ENCODE assay signal across 8 cellular contexts in genomic region chr14:77580964-77581505, GRCh38. TPM values are rescaled to one million over a fixed set of nuclear protein-coding genes. Genes with fewer than 3 reads are reported as not detected.
DNase-seq lines count a peak whose midpoint lies in the region; ATAC-seq lines count a peak whose summit lies in the region.

No MANE protein-coding gene starts in this region.

- ATAC-seq in GM19397 (IDR thresholded peaks at IDR 0.05; ENCODE audit: unreplicated experiment), result peak; percentile 86
- peak; percentile 97 for ATAC-seq in HG03378 (IDR thresholded peaks at IDR 0.05; ENCODE audit: unreplicated experiment)
- ATAC-seq in left ventricle myocardium superior, result peak; percentile 39

- H3K27ac ChIP-seq in SK-N-MC, result peak overlapping the region; percentile 58; the same call in 1 of the 2 replicates

- peak overlapping the region; percentile 60 for H3K4me3 ChIP-seq in SK-N-MC

- H3K9me3 ChIP-seq in SK-N-MC (ENCODE audit: low read depth, low read length), result no peaks in the 10 kb centered on the region

- H3K36me3 ChIP-seq in SK-N-MC (ENCODE audit: insufficient read depth, low read length), result no peaks in the 10 kb centered on the region

- intact Hi-C loops in left ventricle myocardium superior (cut with micrococcal nuclease), result no loop called here

- DNase-seq in DMS79 (lab: John Stamatoyannopoulos, UW) (peak; percentile 74), SK-N-MC (ENCODE audit: low read depth, low spot score) (peak; percentile 91), left ventricle myocardium superior (no peak), middle frontal gyrus (ENCODE audit: extremely low spot score, low spot score) (no peak), activated gamma-delta T cell treated with Interleukin-2 at 50 U/mL for 16 hours (no peak)
- no peak for DNase-seq in effector CD4-positive, alpha-beta T cell

- no peak overlapping the region for H3K9ac ChIP-seq in SK-N-MC (ENCODE audit: insufficient read length)

RNA-seq across cellular contexts. Expression of gene SPTLC2, which starts 35.4 kb away (rescaled TPM):
- 10.9 TPM for total RNA-seq in left ventricle myocardium superior

Comparison
In these comparisons a context has a peak if more than half of its experiments do, and no peak if none do; other contexts are left out.
1. DNase-seq: peak in DMS79 (single experiment) and SK-N-MC (single experiment); none in left ventricle myocardium superior (single experiment), effector CD4-positive, alpha-beta T cell (single experiment), middle frontal gyrus (single experiment) and activated gamma-delta T cell treated with Interleukin-2 at 50 U/mL for 16 hours (single experiment).
2. ATAC-seq: peak in every context shown above with its lines; median percentile 97 in HG03378; 86 in GM19397; 39 in left ventricle myocardium superior.